22 cellular contexts compared by ENCODE assay signal in genomic region chr7:98598846-98599615, GRCh38. TPM values are rescaled to one million over a fixed set of nuclear protein-coding genes. Genes with fewer than 3 reads are reported as not detected.
"Had no signal": no experiment of that assay in that cellular context is flagged by ENCODE, and none has a peak within 500 bp of the region (broad histone marks: within the 10 kb centered on the region; RNA-seq: fewer than 3 reads in every experiment).

No MANE protein-coding gene starts in this region.

- H3K4me3 ChIP-seq: esophagus squamous epithelium, gastroesophageal sphincter, left ventricle myocardium inferior, lower lobe of right lung, neural progenitor cell, ovary, right atrium auricular region, stomach, thoracic aorta had no signal

- H3K36me3 Mint-ChIP-seq: immature natural killer cell; memory B cell; natural killer cell treated with Interleukin-12 subunit alpha and Interleukin-12 subunit beta and Interleukin-15 and Interleukin-18, amount 100 ng/mL, for 72 hours; neural progenitor cell; stimulated activated memory B cell treated with anti-CD40 and anti-IgM and Interleukin-4, amounts not matched to agents 10 μg/mL and 1 μg/mL and 100 μg/mL, for 72 hours had no signal

- H3K4me3 Mint-ChIP-seq: immature natural killer cell; memory B cell; natural killer cell treated with Interleukin-12 subunit alpha and Interleukin-12 subunit beta and Interleukin-15 and Interleukin-18, amount 100 ng/mL, for 72 hours; neural progenitor cell; stimulated activated memory B cell treated with anti-CD40 and anti-IgM and Interleukin-4, amounts not matched to agents 10 μg/mL and 1 μg/mL and 100 μg/mL, for 72 hours had no signal

- H3K9me3 Mint-ChIP-seq: immature natural killer cell; memory B cell; natural killer cell treated with Interleukin-12 subunit alpha and Interleukin-12 subunit beta and Interleukin-15 and Interleukin-18, amount 100 ng/mL, for 72 hours; neural progenitor cell; stimulated activated memory B cell treated with anti-CD40 and anti-IgM and Interleukin-4, amounts not matched to agents 10 μg/mL and 1 μg/mL and 100 μg/mL, for 72 hours had no signal

- DNase-seq: cerebellar nuclear complex; dermis blood vessel endothelial cell; esophagus squamous epithelium; foreskin fibroblast; glutamatergic neuron; immature natural killer cell; left ventricle myocardium inferior; lower lobe of right lung; midbrain; nucleus accumbens; ovary; stimulated activated CD4-positive, alpha-beta T cell treated with anti-CD3 and anti-CD28 coated beads, Interleukin-4, amount 100 ng/mL, for 24 hours; stomach; substantia nigra had no signal

- H3K9ac ChIP-seq: neural progenitor cell had no signal

- H3K4me1 Mint-ChIP-seq: immature natural killer cell; memory B cell; neural progenitor cell; stimulated activated memory B cell treated with anti-CD40 and anti-IgM and Interleukin-4, amounts not matched to agents 10 μg/mL and 1 μg/mL and 100 μg/mL, for 72 hours had no signal

- H3K27me3 ChIP-seq: neural progenitor cell, ovary, right atrium auricular region had no signal

- H3K27ac ChIP-seq: esophagus squamous epithelium, gastroesophageal sphincter, left ventricle myocardium inferior, lower lobe of right lung, neural progenitor cell, ovary, right atrium auricular region, stomach, thoracic aorta had no signal

- H3K9me3 ChIP-seq: esophagus squamous epithelium, gastroesophageal sphincter, left ventricle myocardium inferior, lower lobe of right lung, ovary, right atrium auricular region, stomach, thoracic aorta had no signal

- H3K27ac Mint-ChIP-seq: immature natural killer cell; memory B cell; natural killer cell treated with Interleukin-12 subunit alpha and Interleukin-12 subunit beta and Interleukin-15 and Interleukin-18, amount 100 ng/mL, for 72 hours; neural progenitor cell; stimulated activated memory B cell treated with anti-CD40 and anti-IgM and Interleukin-4, amounts not matched to agents 10 μg/mL and 1 μg/mL and 100 μg/mL, for 72 hours had no signal

- H3K4me2 ChIP-seq: neural progenitor cell had no signal

- H3K36me3 ChIP-seq: esophagus squamous epithelium, gastroesophageal sphincter, left ventricle myocardium inferior, lower lobe of right lung, neural progenitor cell, ovary, right atrium auricular region, stomach, thoracic aorta had no signal

- H2AFZ ChIP-seq: neural progenitor cell had no signal

- ATAC-seq: gastroesophageal sphincter; lower lobe of right lung; natural killer cell treated with Interleukin-12 subunit alpha and Interleukin-12 subunit beta and Interleukin-15 and Interleukin-18, amount 100 ng/mL, for 72 hours; stimulated activated memory B cell treated with anti-CD40 and anti-IgM and Interleukin-4, amounts not matched to agents 10 μg/mL and 1 μg/mL and 100 μg/mL, for 72 hours had no signal

- H3K4me1 ChIP-seq: esophagus squamous epithelium, gastroesophageal sphincter, left ventricle myocardium inferior, lower lobe of right lung, right atrium auricular region, stomach had no signal

RNA-seq across cellular contexts. Expression of gene NPTX2, which starts 18.1 kb away (rescaled TPM):
- polyA plus RNA-seq: immature natural killer cell, keratinocyte had no signal
